In the genomic region with DNA sequence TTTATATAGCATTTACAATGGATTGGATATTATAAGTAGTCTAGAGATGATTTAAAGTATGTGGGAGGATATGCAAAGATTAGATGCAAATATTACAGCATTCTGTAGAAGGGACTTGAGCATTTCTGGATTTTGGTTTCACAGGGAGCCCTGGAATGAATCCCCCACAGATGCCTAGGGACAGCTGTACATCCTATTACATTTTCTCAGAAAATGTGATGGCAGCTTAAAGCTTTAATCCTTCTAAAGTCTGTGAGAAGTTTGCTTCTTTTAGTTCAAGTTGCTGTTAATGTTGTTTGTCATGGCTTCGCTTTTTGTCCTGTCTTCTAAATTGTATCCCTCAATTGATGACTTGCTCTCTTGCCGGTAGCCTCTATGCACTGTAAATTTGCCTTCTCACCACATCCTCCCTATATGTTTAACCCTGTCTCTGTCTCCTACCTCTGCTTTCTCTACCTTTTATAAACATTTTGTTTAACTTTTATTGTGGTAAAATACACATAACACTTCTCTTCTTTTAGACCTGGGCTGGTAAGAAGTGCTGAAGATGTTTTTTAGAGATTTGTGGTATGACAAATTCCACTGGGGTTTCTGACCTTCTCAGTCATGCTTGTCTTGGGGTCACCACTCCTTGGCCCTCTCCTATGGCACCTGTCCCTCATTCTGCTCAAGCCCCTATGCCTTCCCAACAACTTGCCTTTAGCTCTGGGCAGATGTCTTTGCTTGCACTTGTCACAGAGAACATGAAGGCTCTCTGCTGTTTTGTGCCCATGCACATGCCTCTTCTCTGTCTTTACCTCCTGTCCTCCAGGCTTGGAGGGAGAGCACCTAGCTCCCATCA, we compare ENCODE assay signal across 14 cellular contexts. TPM values are rescaled to one million over a fixed set of nuclear protein-coding genes. Genes with fewer than 3 reads are reported as not detected.
DNase-seq lines count a peak whose midpoint lies in the region; ATAC-seq and TF ChIP-seq lines count a peak whose summit lies in the region.
"Had no signal": no experiment of that assay in that cellular context is flagged by ENCODE, and none has a peak within 500 bp of the region (broad histone marks: within the 10 kb centered on the region; RNA-seq: fewer than 3 reads in every experiment).

No MANE protein-coding gene starts in this region.

- peaks cover 48% of the 10 kb centered on the region for H3K4me1 ChIP-seq in DOHH2 (ENCODE audit: control insufficient read depth, low read length)
- H3K4me1 ChIP-seq in GM23338 (ENCODE audit: insufficient read depth), result no peaks in the 10 kb centered on the region
- H3K4me1 ChIP-seq in OCI-LY7 (ENCODE audit: insufficient read depth, low read length, poor library complexity, severe bottlenecking), result peaks cover 72% of the 10 kb centered on the region

- no peak overlapping the region for H3K4me3 ChIP-seq in DOHH2 (ENCODE audit: low read length)
- H3K4me3 ChIP-seq in GM23338, result no peak overlapping the region
- peak overlapping the region; percentile 19 for H3K4me3 ChIP-seq in OCI-LY7 (ENCODE audit: low read depth, low read length, poor library complexity, severe bottlenecking)
- H3K4me3 ChIP-seq in foreskin fibroblast (ENCODE audit: low read depth in 1 of 2, low read length in 2 of 2), result no peak overlapping the region
- H3K4me3 ChIP-seq: dorsolateral prefrontal cortex had no signal

- peak overlapping the region; percentile 8; the same call in 1 of the 2 replicates for H3K27ac Mint-ChIP-seq in GM23338

- H3F3A ChIP-seq in DOHH2 (ENCODE audit: control insufficient read depth, insufficient read depth) (no peaks in the 10 kb centered on the region), GM23338 (replicated peaks; ENCODE audit: low read depth) (no peaks in the 10 kb centered on the region)

- H3K79me2 ChIP-seq in DOHH2 (ENCODE audit: control insufficient read depth, low read length) (peaks cover 96% of the 10 kb centered on the region), GM23338 (replicated peaks; ENCODE audit: insufficient read depth) (no peaks in the 10 kb centered on the region), OCI-LY7 (ENCODE audit: insufficient read depth, low read depth, low read length) (peaks cover 100% of the 10 kb centered on the region)

- H4K20me1 ChIP-seq in DOHH2 (ENCODE audit: control insufficient read depth, insufficient read depth, low read depth, low read length), result peaks cover 9% of the 10 kb centered on the region; the same call in 1 of the 2 replicates
- no peaks in the 10 kb centered on the region; the same call in 1 of the 2 replicates for H4K20me1 ChIP-seq in GM23338 (replicated peaks; ENCODE audit: insufficient read depth)
- peaks cover 34% of the 10 kb centered on the region for H4K20me1 ChIP-seq in OCI-LY7 (ENCODE audit: insufficient read depth, low read length)

- H3K9me3 Mint-ChIP-seq in GM23338, result no peaks in the 10 kb centered on the region

- H3K36me3 ChIP-seq in DOHH2 (ENCODE audit: control insufficient read depth, low read length) (peaks cover 11% of the 10 kb centered on the region; the same call in 1 of the 2 replicates), GM23338 (ENCODE audit: insufficient read depth) (no peaks in the 10 kb centered on the region), OCI-LY7 (ENCODE audit: insufficient read depth, low read length) (peaks cover 38% of the 10 kb centered on the region)

- no peak overlapping the region for H3K4me3 Mint-ChIP-seq in GM23338

- no peak for TF ChIP-seq CTCF in DOHH2 (IDR thresholded peaks at IDR 0.05; ENCODE audit: low read depth, low read length, poor library complexity, severe bottlenecking)
- no peak for TF ChIP-seq CTCF in GM23338 (conservative IDR thresholded peaks at IDR 0.05; ENCODE audit: low read depth in 2 of 2)
- no peak for TF ChIP-seq CTCF in OCI-LY7 (conservative IDR thresholded peaks at IDR 0.05; ENCODE audit: low read length)
- no peak for TF ChIP-seq CTCF in foreskin fibroblast (IDR thresholded peaks at IDR 0.05; ENCODE audit: low read depth, low read length)

- no peaks in the 10 kb centered on the region for H3K27me3 Mint-ChIP-seq in GM23338 (ENCODE audit: insufficient read depth, low read depth, poor library complexity)

- ATAC-seq in GM23338, result no peak
- ATAC-seq: HCT116, right cardiac atrium had no signal

- H3K9me2 ChIP-seq in DOHH2 (replicated peaks; ENCODE audit: control insufficient read depth, low read length) (no peaks in the 10 kb centered on the region), GM23338 (ENCODE audit: insufficient read depth) (no peaks in the 10 kb centered on the region), OCI-LY7 (ENCODE audit: insufficient read depth, low read length) (no peaks in the 10 kb centered on the region)
- H3K9me2 ChIP-seq: SK-N-SH had no signal

- H3K4me2 ChIP-seq in DOHH2 (ENCODE audit: low read length), result peak overlapping the region; percentile 42; the same call in 1 of the 2 replicates
- no peak overlapping the region for H3K4me2 ChIP-seq in GM23338
- peak overlapping the region; percentile 53 for H3K4me2 ChIP-seq in OCI-LY7 (ENCODE audit: low read length)
- H3K4me2 ChIP-seq: KMS-11, SK-N-SH had no signal

- intact Hi-C loops in OCI-LY7 (cut with micrococcal nuclease; ENCODE audit: unreplicated experiment), result no loop called here

- peaks cover 7% of the 10 kb centered on the region for H3K4me1 Mint-ChIP-seq in GM23338

- CTCF ChIA-PET in OCI-LY7 (lab: Charles Lee; ENCODE audit: unreplicated experiment), result no interaction called here

- DNase-seq in GM23338 (ENCODE audit: low spot score) (no peak), OCI-LY7 (ENCODE audit: low spot score) (peak; percentile 18), myocyte (ENCODE audit: low read depth) (peak; percentile 46), amygdala (lab: John Stamatoyannopoulos, UW) (no peak), foreskin fibroblast (no peak), NOMO-1 treated with DMSO at 0.1 percent for 48 hours (lab: John Stamatoyannopoulos, UW; ENCODE audit: unreplicated experiment) (no peak)
- DNase-seq: amniotic stem cell, dorsolateral prefrontal cortex, NCI-H187 treated with DMSO at 0.1 percent for 48 hours, right cardiac atrium, SK-N-SH had no signal

- H3K36me3 Mint-ChIP-seq in GM23338 (ENCODE audit: low read depth), result no peaks in the 10 kb centered on the region

- POLR2A ChIA-PET in OCI-LY7 (lab: Charles Lee), result interaction anchor here (0.8 to 2.4 kb wide), 9 partner anchors 11 to 64 kb away, joined by 3 to 14 read pairs (median 4); no protein-coding TSS in a partner anchor

- BruUV-seq in OCI-LY7 (replicated peaks; lab: Mats Ljungman, UMichigan), result no TSS peak

- H3K9me3 ChIP-seq in DOHH2 (ENCODE audit: control insufficient read depth, insufficient read depth, low read length) (no peaks in the 10 kb centered on the region), OCI-LY7 (ENCODE audit: low read length) (no peaks in the 10 kb centered on the region)
- H3K9me3 ChIP-seq: SK-N-SH had no signal

- H2AFZ ChIP-seq in GM23338 (no peak overlapping the region), OCI-LY7 (ENCODE audit: low read length) (no peak overlapping the region)

- H3K27me3 ChIP-seq in DOHH2 (ENCODE audit: control insufficient read depth, low read length) (no peaks in the 10 kb centered on the region), GM23338 (ENCODE audit: insufficient read depth) (no peaks in the 10 kb centered on the region)
- H3K27me3 ChIP-seq: dorsolateral prefrontal cortex had no signal

- H3K27ac ChIP-seq in DOHH2 (ENCODE audit: low read depth, low read length) (no peak overlapping the region), GM23338 (ENCODE audit: low read depth) (no peak overlapping the region), OCI-LY7 (ENCODE audit: low read depth, low read length, poor library complexity, severe bottlenecking) (peak overlapping the region; percentile 16)
- H3K27ac ChIP-seq: dorsolateral prefrontal cortex, KMS-11 had no signal

TF ChIP-seq in GM23338, 12 proteins besides CTCF, POLR2A, EP300 and RAD21 (continues in another document):
- TF ChIP-seq EZH2 (IDR thresholded peaks at IDR 0.05; ENCODE audit: low read depth, unreplicated experiment), result no peak

RNA-seq across cellular contexts. Expression of a gene that starts 37.9 kb away (rescaled TPM):
- total RNA-seq in GM23338 (2014; rRNA removed; shearing (Covaris generic)), result 8.3 and 8.5 TPM in 2 replicates
- 1.2 and 1.6 TPM in 2 replicates for polyA plus RNA-seq in GM23338 (2016; fragmentation: Nextera tagmentation; extraction: Ambion mirVana)
- total RNA-seq in OCI-LY7 (2014; rRNA removed; shearing (Covaris generic)), result 68.5 and 79.1 TPM in 2 replicates
- total RNA-seq in OCI-LY7 (2022) (116 and 139 TPM in 2 replicates), myocyte (40.5 and 41.4 TPM in 2 replicates)
- polyA plus RNA-seq in myocyte (2012), result 6.2 TPM

Comparison
In these comparisons a context has a peak if more than half of its experiments do, and no peak if none do; other contexts are left out.
1. DNase-seq: peak in OCI-LY7 (single experiment) and myocyte (single experiment); none in GM23338 (single experiment), amygdala (0 of 56), foreskin fibroblast (0 of 2) and NOMO-1 treated with DMSO at 0.1 percent for 48 hours (single experiment).